In the genomic region with DNA sequence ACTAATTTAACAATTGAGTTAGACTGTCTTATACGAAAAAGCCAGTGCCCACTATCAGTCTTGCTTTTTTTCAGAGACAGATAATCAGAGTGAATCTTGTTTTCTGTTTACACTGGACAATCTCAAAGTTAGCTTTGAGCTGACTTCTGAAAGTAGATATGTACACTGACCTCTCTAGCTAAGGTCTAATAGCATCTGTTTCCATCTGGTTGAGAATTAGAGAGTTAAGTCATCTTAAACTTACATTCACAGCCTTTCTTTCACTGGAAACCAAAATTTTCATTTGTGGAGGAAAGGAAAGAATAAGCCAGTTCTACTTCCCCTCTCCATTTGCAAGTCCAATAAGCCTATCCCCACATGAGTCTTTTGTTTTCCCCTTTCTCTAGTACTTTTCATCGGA, we compare ENCODE assay signal across 29 cellular contexts.
"Had no signal": no experiment of that assay in that cellular context is flagged by ENCODE, and none has a peak within 500 bp of the region (broad histone marks: within the 10 kb centered on the region; RNA-seq: fewer than 3 reads in every experiment).

No MANE protein-coding gene starts in this region.

- H3K4me2 ChIP-seq: SK-N-SH had no signal

- H3K9ac ChIP-seq: parathyroid adenoma, SK-N-SH had no signal

- H3K79me2 ChIP-seq: parathyroid adenoma had no signal

- H3K4me1 ChIP-seq: parathyroid adenoma had no signal

- H3K27me3 ChIP-seq: ascending aorta, heart left ventricle, tibial artery had no signal

- H3K4me3 ChIP-seq: ascending aorta, heart left ventricle, tibial artery had no signal

- H3K36me3 ChIP-seq: ascending aorta, WERI-Rb-1 had no signal

- H2AFZ ChIP-seq: parathyroid adenoma had no signal

- H3K27ac ChIP-seq: ascending aorta, heart left ventricle, parathyroid adenoma, tibial artery, WERI-Rb-1 had no signal

- H3K9me3 ChIP-seq: ascending aorta, heart left ventricle, SK-N-SH, tibial artery had no signal

- FAIRE-seq: endometrium, kidney had no signal

- ATAC-seq: activated CD4-positive, CD25-positive, alpha-beta regulatory T cell treated with anti-CD3 and anti-CD28 coated beads, Interleukin-2, amount 50 U/mL, for 24 hours; heart left ventricle; left colon; naive thymus-derived CD8-positive, alpha-beta T cell; right cardiac atrium; stimulated activated effector memory CD8-positive, alpha-beta T cell treated with anti-CD3 and anti-CD28 coated beads, Interleukin-12 subunit alpha, Interleukin-12 subunit beta, amount 100 ng/mL, for 72 hours; T-helper 17 cell had no signal

- DNase-seq: activated CD4-positive, alpha-beta T cell treated with anti-CD3 and anti-CD28 coated beads for 48 hours; activated CD4-positive, alpha-beta T cell treated with anti-CD3 and anti-CD28 coated beads, Interleukin-2, amount 50 U/mL, for 48 hours; activated CD8-positive, alpha-beta memory T cell treated with anti-CD3 and anti-CD28 coated beads for 24 hours; activated effector memory CD4-positive, alpha-beta T cell treated with Interleukin-2 at 50 U/mL for 16 hours; activated naive CD4-positive, alpha-beta T cell treated with Interleukin-2 at 50 U/mL for 16 hours; activated naive CD8-positive, alpha-beta T cell treated with anti-CD3 and anti-CD28 coated beads, Interleukin-2, amount 10 ng/mL, durations not matched to agents 7 days and 5 days; effector CD8-positive, alpha-beta T cell; heart left ventricle; hypothalamus; immature natural killer cell; kidney; left colon; mammary epithelial cell; midbrain; naive thymus-derived CD8-positive, alpha-beta T cell; occipital lobe; SK-N-SH; stimulated activated CD4-positive, alpha-beta T cell treated with anti-CD3 and anti-CD28 coated beads, Interleukin-4, amount 100 ng/mL, for 24 hours; SW 1271; T-helper 17 cell; T1000; tibial artery; WERI-Rb-1 had no signal
